In the genomic region with DNA sequence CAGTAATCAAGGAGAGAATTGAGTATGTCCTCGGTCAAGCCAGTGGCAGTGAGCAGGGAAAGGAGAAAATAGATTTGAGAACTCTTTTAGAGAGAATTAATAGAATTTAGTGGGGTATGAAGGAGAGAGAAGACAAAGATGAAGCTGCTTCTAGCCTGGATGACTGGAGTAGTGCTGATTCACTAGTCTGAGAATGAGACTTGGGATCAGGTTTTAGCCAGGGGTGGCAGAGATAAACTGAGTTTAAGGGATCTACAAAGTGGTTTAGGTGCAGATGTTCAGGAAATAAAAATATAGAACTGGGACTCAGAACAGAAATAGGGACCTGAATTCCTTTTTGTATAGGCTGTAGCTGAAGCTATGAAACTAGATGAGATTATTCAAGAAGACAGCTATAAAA, we compare ENCODE assay signal across 19 cellular contexts. TPM values are rescaled to one million over a fixed set of nuclear protein-coding genes. Genes with fewer than 3 reads are reported as not detected.
DNase-seq lines count a peak whose midpoint lies in the region; ATAC-seq and TF ChIP-seq lines count a peak whose summit lies in the region.
"Had no signal": no experiment of that assay in that cellular context is flagged by ENCODE, and none has a peak within 500 bp of the region (broad histone marks: within the 10 kb centered on the region; RNA-seq: fewer than 3 reads in every experiment).

No MANE protein-coding gene starts in this region.

- no peak overlapping the region for H3K9ac ChIP-seq in BLaER1 treated with 17β-estradiol and CSF1 and Interleukin-3, amounts not matched to agents 10 nM and 100 nM
- peak overlapping the region; percentile 31 for H3K9ac ChIP-seq in Loucy (ENCODE audit: low read depth, low read length, poor library complexity, severe bottlenecking)

- no peaks in the 10 kb centered on the region for H3K9me2 ChIP-seq in Loucy (replicated peaks; ENCODE audit: low read depth, low read length)

- TF ChIP-seq CTCF in Loucy (conservative IDR thresholded peaks at IDR 0.05; ENCODE audit: low read length) (no peak), lower leg skin (IDR thresholded peaks at IDR 0.05) (no peak)

- H3K79me2 ChIP-seq in Loucy (ENCODE audit: insufficient read depth, low read length): no peaks in the 10 kb centered on the region

- H3K4me3 ChIP-seq in BLaER1 treated with 17β-estradiol and CSF1 and Interleukin-3, amounts not matched to agents 10 nM and 100 nM: no peak overlapping the region
- H3K4me3 ChIP-seq in Loucy (ENCODE audit: low read length, poor library complexity, severe bottlenecking) (no peak overlapping the region), lower leg skin (ENCODE audit: low read depth, poor library complexity, severe bottlenecking) (no peak overlapping the region)

- H3K9me3 ChIP-seq in BLaER1 treated with 17β-estradiol and CSF1 and Interleukin-3, amounts not matched to agents 10 nM and 100 nM (replicated peaks in 1 of 11): peaks cover 28 to 60% (median 41%) of the 10 kb centered on the region in 11 experiments
- H3K9me3 ChIP-seq in Loucy (ENCODE audit: insufficient read depth, low read depth, low read length): peaks cover 24% of the 10 kb centered on the region

- peaks cover 3% of the 10 kb centered on the region; the same call in 1 of the 2 replicates for H3F3A ChIP-seq in Loucy (ENCODE audit: low read depth)

- H3K27me3 ChIP-seq in BLaER1 treated with 17β-estradiol and CSF1 and Interleukin-3, amounts not matched to agents 10 nM and 100 nM: no peaks in the 10 kb centered on the region
- no peaks in the 10 kb centered on the region for H3K27me3 ChIP-seq in Loucy (ENCODE audit: insufficient read depth, low read length, poor library complexity, severe bottlenecking)

- DNase-seq in iris pigment epithelial cell (ENCODE audit: low read depth): peak; percentile 18
- DNase-seq in sciatic nerve (ENCODE audit: low spot score): no peak
- no peak for DNase-seq in NOMO-1 treated with dmso at 0.1 percent for 144 hours (lab: John Stamatoyannopoulos, UW; ENCODE audit: unreplicated experiment)
- DNase-seq in lower leg skin (ENCODE audit: low spot score in 2 of 2): no peak
- DNase-seq: 8988T; C1 segment of cervical spinal cord; CD4-positive, CD25-positive, alpha-beta regulatory T cell; CD8-positive, alpha-beta memory T cell; COR-L47; DMS 273 treated with DMSO at 0.1 percent for 48 hours; GDM1; GOT3; H9 had no signal

- TF ChIP-seq POLR2A in lower leg skin (IDR thresholded peaks at IDR 0.05): no peak

- H3K27ac ChIP-seq in BLaER1 treated with 17β-estradiol and CSF1 and Interleukin-3, amounts not matched to agents 10 nM and 100 nM: no peak overlapping the region

- ATAC-seq in sciatic nerve (no peak), HG02870 (IDR thresholded peaks at IDR 0.05; ENCODE audit: unreplicated experiment) (no peak)

- peaks cover 0 to 33% (median 9%) of the 10 kb centered on the region in 10 experiments; a peak in 12 of 20 replicates for H3K4me1 ChIP-seq in BLaER1 treated with 17β-estradiol and CSF1 and Interleukin-3, amounts not matched to agents 10 nM and 100 nM
- peaks cover 48% of the 10 kb centered on the region for H3K4me1 ChIP-seq in Loucy (ENCODE audit: insufficient read depth, low read length, poor library complexity, severe bottlenecking)

- H3K4me2 ChIP-seq in BLaER1 treated with 17β-estradiol and CSF1 and Interleukin-3, amounts not matched to agents 10 nM and 100 nM: peak overlapping the region in 7 of 11 experiments; percentile 0 to 48 (median 28); a peak in 9 of 22 replicates
- H3K4me2 ChIP-seq in Loucy (ENCODE audit: low read depth, low read length, poor library complexity, severe bottlenecking): peak overlapping the region; percentile 17

- intact Hi-C loops in sciatic nerve (cut with DNase I) (no loop called here), lower leg skin (cut with DNase I; ENCODE audit: low total_unique reads) (no loop called here)

- H4K20me1 ChIP-seq in BLaER1 treated with 17β-estradiol and CSF1 and Interleukin-3, amounts not matched to agents 10 nM and 100 nM: no peaks in the 10 kb centered on the region
- no peaks in the 10 kb centered on the region for H4K20me1 ChIP-seq in Loucy (ENCODE audit: insufficient read depth, low read length, poor library complexity, severe bottlenecking)

- WGBS in lower leg skin, 2 donors: 2 to 56% methylated on average over 1 of the region's 1 CpG

- peak overlapping the region; percentile 20; the same call in 1 of the 2 replicates for H2AFZ ChIP-seq in Loucy (ENCODE audit: low read length)

- 0 out of 22 replicates have a peak, but pooled peaks cover 0 to 5% (median 0%) of the 10 kb centered on the region in 11 experiments for H3K36me3 ChIP-seq in BLaER1 treated with 17β-estradiol and CSF1 and Interleukin-3, amounts not matched to agents 10 nM and 100 nM
- H3K36me3 ChIP-seq in Loucy (ENCODE audit: insufficient read depth, low read length): no peaks in the 10 kb centered on the region

RNA-seq across cellular contexts. Expression of a gene that starts 17.6 kb away (rescaled TPM):
- total RNA-seq in sciatic nerve (not detected), lower leg skin (not detected)
- total RNA-seq: A673; CD4-positive, CD25-positive, alpha-beta regulatory T cell; CD8-positive, alpha-beta memory T cell; Daoy; H9; HT-29 had no signal
